Comparison of ENCODE assay signal across 22 cellular contexts in genomic region chr5:120567066-120567465, GRCh38.
DNase-seq lines count a peak whose midpoint lies in the region; ATAC-seq and TF ChIP-seq lines count a peak whose summit lies in the region.
"Had no signal": no experiment of that assay in that cellular context is flagged by ENCODE, and none has a peak within 500 bp of the region (broad histone marks: within the 10 kb centered on the region; RNA-seq: fewer than 3 reads in every experiment).

No MANE protein-coding gene starts in this region.

- 82% methylated on average over 1 of the region's 1 CpG for WGBS in mammary epithelial cell (ENCODE audit: low coverage, missing lambda C conversion rate)

- no peaks in the 10 kb centered on the region for H3K79me2 ChIP-seq in mammary epithelial cell (ENCODE audit: insufficient read depth, low read length)
- peaks cover 88% of the 10 kb centered on the region for H3K79me2 ChIP-seq in osteoblast (ENCODE audit: insufficient read depth, low read length)

- no peaks in the 10 kb centered on the region for H3K4me1 ChIP-seq in breast epithelium
- no peaks in the 10 kb centered on the region for H3K4me1 ChIP-seq in mammary epithelial cell (ENCODE audit: insufficient read depth, low read length)
- peaks cover 16% of the 10 kb centered on the region for H3K4me1 ChIP-seq in osteoblast (ENCODE audit: insufficient read depth, low read length)
- H3K4me1 ChIP-seq: A549, BE2C had no signal

- intact Hi-C loops in MCF 10A (cut with micrococcal nuclease) (no loop called here), breast epithelium (cut with DNase I; ENCODE audit: low total_unique reads) (no loop called here), mammary epithelial cell (cut with micrococcal nuclease) (no loop called here), natural killer cell (cut with micrococcal nuclease) (no loop called here)

- DNase-seq in MCF 10A (ENCODE audit: unreplicated experiment) = no peak
- no peak for DNase-seq in breast epithelium (ENCODE audit: low spot score in 2 of 2)
- DNase-seq in mammary epithelial cell = no peak
- no peak for DNase-seq in osteoblast (ENCODE audit: insufficient read length, low spot score, missing footprints)
- no peak for DNase-seq in natural killer cell
- DNase-seq in activated CD4-positive, alpha-beta T cell treated with anti-CD3 and anti-CD28 coated beads, Interleukin-2, amount 50 U/mL, for 48 hours = no peak
- DNase-seq: 8988T; ACHN; AML-193; BE2C; CD4-positive, alpha-beta T cell; CD8-positive, alpha-beta memory T cell; DMS 273 treated with DMSO at 0.1 percent for 48 hours; DMS79; EL; GF-D8; H9 had no signal

- H3K4me3 Mint-ChIP-seq in MCF 10A (ENCODE audit: unreplicated experiment) = no peak overlapping the region
- no peak overlapping the region for H3K4me3 Mint-ChIP-seq in natural killer cell
- H3K4me3 Mint-ChIP-seq: CD14-positive monocyte; CD4-positive, alpha-beta T cell; CD8-positive, alpha-beta memory T cell; GM23338; H9 had no signal

- H3K4me1 Mint-ChIP-seq in MCF 10A (ENCODE audit: insufficient read depth, unreplicated experiment) = peaks cover 13% of the 10 kb centered on the region
- no peaks in the 10 kb centered on the region for H3K4me1 Mint-ChIP-seq in natural killer cell
- H3K4me1 Mint-ChIP-seq: CD14-positive monocyte; CD8-positive, alpha-beta memory T cell; H9 had no signal

- H3K4me2 ChIP-seq in mammary epithelial cell (ENCODE audit: insufficient read depth, low read depth, low read length) (no peak overlapping the region), osteoblast (ENCODE audit: insufficient read depth, low read length) (no peak overlapping the region)
- H3K4me2 ChIP-seq: A549; BLaER1 treated with 17β-estradiol and CSF1 and Interleukin-3, amounts not matched to agents 10 nM and 100 nM; GM23338 had no signal

- CTCF ChIA-PET in MCF 10A (lab: Yijun Ruan, JAX) = interaction anchor here (1.2 kb wide), 1 partner anchor 624 kb away, joined by 4 read pairs; no protein-coding TSS in a partner anchor
- CTCF ChIA-PET in mammary epithelial cell (lab: Charles Lee; ENCODE audit: low non-redundant PET) = no interaction called here

- no peaks in the 10 kb centered on the region for H4K20me1 ChIP-seq in mammary epithelial cell (ENCODE audit: insufficient read depth, low read length)
- no peaks in the 10 kb centered on the region for H4K20me1 ChIP-seq in osteoblast (ENCODE audit: insufficient read depth, low read length)
- H4K20me1 ChIP-seq: BLaER1 treated with 17β-estradiol and CSF1 and Interleukin-3, amounts not matched to agents 10 nM and 100 nM had no signal

- H3K27ac ChIP-seq in breast epithelium = no peak overlapping the region
- H3K27ac ChIP-seq in mammary epithelial cell (ENCODE audit: insufficient read depth, low read depth, low read length) = no peak overlapping the region
- peak overlapping the region; percentile 11 for H3K27ac ChIP-seq in osteoblast (ENCODE audit: low read depth, low read length)
- H3K27ac ChIP-seq: A549; BLaER1 treated with 17β-estradiol and CSF1 and Interleukin-3, amounts not matched to agents 10 nM and 100 nM had no signal

- H3K36me3 ChIP-seq in breast epithelium (no peaks in the 10 kb centered on the region), mammary epithelial cell (ENCODE audit: insufficient read depth, low read length) (no peaks in the 10 kb centered on the region), osteoblast (ENCODE audit: insufficient read depth, low read length) (no peaks in the 10 kb centered on the region)
- H3K36me3 ChIP-seq: BE2C; BLaER1 treated with 17β-estradiol and CSF1 and Interleukin-3, amounts not matched to agents 10 nM and 100 nM had no signal

- H3K27me3 ChIP-seq in breast epithelium (no peaks in the 10 kb centered on the region), mammary epithelial cell (ENCODE audit: insufficient read depth, low read length) (no peaks in the 10 kb centered on the region), osteoblast (ENCODE audit: insufficient read depth, low read length) (no peaks in the 10 kb centered on the region)
- H3K27me3 ChIP-seq: BE2C; BLaER1 treated with 17β-estradiol and CSF1 and Interleukin-3, amounts not matched to agents 10 nM and 100 nM had no signal

- no peak for TF ChIP-seq POLR2A in breast epithelium (IDR thresholded peaks at IDR 0.05)

- H3K9me3 Mint-ChIP-seq in MCF 10A (ENCODE audit: unreplicated experiment) (no peaks in the 10 kb centered on the region), natural killer cell (peaks cover 4 to 28% of the 10 kb centered on the region in 2 donors)
- H3K9me3 Mint-ChIP-seq: GM23338, H9 had no signal

- no peaks in the 10 kb centered on the region for H3K9me3 ChIP-seq in breast epithelium
- H3K9me3 ChIP-seq in mammary epithelial cell (replicated peaks; ENCODE audit: insufficient read depth, low read length) = no peaks in the 10 kb centered on the region
- H3K9me3 ChIP-seq in osteoblast (ENCODE audit: low read depth, low read length) = no peaks in the 10 kb centered on the region
- H3K9me3 ChIP-seq: A549, BE2C had no signal

- BruUV-seq in MCF 10A (replicated peaks; lab: Mats Ljungman, UMichigan) (no TSS peak), mammary epithelial cell (replicated peaks; lab: Mats Ljungman, UMichigan) (no TSS peak)

- in situ Hi-C loops in mammary epithelial cell (cut with MboI; ENCODE audit: low sequenced_read_pairs in 2 of 2) = no loop called here

- H2AFZ ChIP-seq in mammary epithelial cell (ENCODE audit: low read depth, low read length) (peak overlapping the region; percentile 28), osteoblast (ENCODE audit: low read length) (no peak overlapping the region)
- H2AFZ ChIP-seq: GM23338 had no signal

- dilution Hi-C loops in mammary epithelial cell (cut with HindIII; ENCODE audit: low sequenced_read_pairs) = no loop called here

- POLR2A ChIA-PET in MCF 10A (lab: Yijun Ruan, JAX) = no interaction called here

- H3K9ac ChIP-seq in mammary epithelial cell (ENCODE audit: insufficient read depth, low read length) = no peak overlapping the region
- H3K9ac ChIP-seq: BLaER1 treated with 17β-estradiol and CSF1 and Interleukin-3, amounts not matched to agents 10 nM and 100 nM had no signal

- H3K27ac Mint-ChIP-seq in MCF 10A (ENCODE audit: low read depth, unreplicated experiment) (peak overlapping the region; percentile 63), natural killer cell (no peak overlapping the region)
- H3K27ac Mint-ChIP-seq: CD14-positive monocyte; CD4-positive, alpha-beta T cell; CD8-positive, alpha-beta memory T cell; H9 had no signal

- H3K27me3 Mint-ChIP-seq in MCF 10A (ENCODE audit: insufficient read depth, unreplicated experiment) (no peaks in the 10 kb centered on the region), natural killer cell (ENCODE audit: low read depth in 2 of 2) (no peaks in the 10 kb centered on the region)
- H3K27me3 Mint-ChIP-seq: CD4-positive, alpha-beta T cell; CD8-positive, alpha-beta memory T cell had no signal

- TF ChIP-seq CTCF in MCF 10A (IDR thresholded peaks at IDR 0.05; ENCODE audit: unreplicated experiment) = no peak
- TF ChIP-seq CTCF in breast epithelium (IDR thresholded peaks at IDR 0.05) = no peak
- TF ChIP-seq CTCF in mammary epithelial cell (conservative IDR thresholded peaks at IDR 0.05 in 1 of 2, IDR thresholded peaks at IDR 0.05 in 1 of 2; ENCODE audit: extremely low read depth in 1 of 2, insufficient read depth in 1 of 2, low read depth in 1 of 2, low read length in 2 of 2) = no peak
- TF ChIP-seq CTCF in osteoblast (IDR thresholded peaks at IDR 0.05; ENCODE audit: extremely low read depth, low read depth, low read length) = no peak
- no peak for TF ChIP-seq CTCF in natural killer cell (IDR thresholded peaks at IDR 0.05)

- H3K36me3 Mint-ChIP-seq in MCF 10A (ENCODE audit: insufficient read depth, unreplicated experiment) (peaks cover 5% of the 10 kb centered on the region), natural killer cell (no peaks in the 10 kb centered on the region)
- H3K36me3 Mint-ChIP-seq: CD14-positive monocyte; CD8-positive, alpha-beta memory T cell had no signal

- H3K4me3 ChIP-seq in breast epithelium = no peak overlapping the region
- H3K4me3 ChIP-seq in mammary epithelial cell (replicated peaks in 1 of 3; ENCODE audit: insufficient read depth in 1 of 3, low read depth in 2 of 3, low read length in 3 of 3) = no peak overlapping the region
- H3K4me3 ChIP-seq in osteoblast (ENCODE audit: insufficient read depth, low read length) = no peak overlapping the region
- H3K4me3 ChIP-seq: A549; BLaER1 treated with 17β-estradiol and CSF1 and Interleukin-3, amounts not matched to agents 10 nM and 100 nM; GM23338 had no signal

- no peak for ATAC-seq in natural killer cell
- ATAC-seq: A549, GM23338, HCT116 had no signal
